In the genomic region with DNA sequence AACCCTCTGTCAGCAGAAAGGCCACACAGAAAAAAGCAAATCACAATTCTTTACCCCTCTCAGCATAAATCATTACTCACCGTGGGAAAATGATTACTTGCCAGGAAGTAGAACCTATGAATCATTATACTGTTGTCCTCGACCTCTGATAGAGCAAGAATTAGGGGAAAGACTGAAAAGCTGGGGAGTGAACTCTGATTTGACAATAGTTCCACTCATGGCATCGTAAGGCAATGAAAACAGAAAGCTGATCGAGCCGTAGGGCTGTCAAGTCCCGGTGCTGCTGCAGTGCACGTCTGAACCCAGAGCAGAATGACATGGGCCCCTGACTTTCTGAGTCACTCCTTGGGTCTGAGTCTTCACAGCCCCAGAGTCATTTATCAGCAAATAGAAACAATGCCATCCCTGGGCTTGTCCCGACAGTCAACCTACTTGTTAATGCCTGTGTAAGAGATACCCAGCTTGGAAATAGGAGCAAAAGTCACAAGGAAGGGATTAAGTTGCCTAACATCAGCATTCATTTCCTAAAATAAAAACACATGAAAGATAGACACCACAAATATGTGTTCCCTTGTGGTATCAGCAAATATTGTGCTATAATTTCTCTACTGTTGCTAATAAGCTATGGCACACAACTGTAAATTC, we compare ENCODE assay signal across 1 cellular context.
TF ChIP-seq lines count a peak whose summit lies in the region.

No MANE protein-coding gene starts in this region.

TF ChIP-seq in HEK293, 187 proteins besides CTCF, POLR2A, EP300 and RAD21 (continued from another document and continues in another):
- TF ChIP-seq, protein P1, sequence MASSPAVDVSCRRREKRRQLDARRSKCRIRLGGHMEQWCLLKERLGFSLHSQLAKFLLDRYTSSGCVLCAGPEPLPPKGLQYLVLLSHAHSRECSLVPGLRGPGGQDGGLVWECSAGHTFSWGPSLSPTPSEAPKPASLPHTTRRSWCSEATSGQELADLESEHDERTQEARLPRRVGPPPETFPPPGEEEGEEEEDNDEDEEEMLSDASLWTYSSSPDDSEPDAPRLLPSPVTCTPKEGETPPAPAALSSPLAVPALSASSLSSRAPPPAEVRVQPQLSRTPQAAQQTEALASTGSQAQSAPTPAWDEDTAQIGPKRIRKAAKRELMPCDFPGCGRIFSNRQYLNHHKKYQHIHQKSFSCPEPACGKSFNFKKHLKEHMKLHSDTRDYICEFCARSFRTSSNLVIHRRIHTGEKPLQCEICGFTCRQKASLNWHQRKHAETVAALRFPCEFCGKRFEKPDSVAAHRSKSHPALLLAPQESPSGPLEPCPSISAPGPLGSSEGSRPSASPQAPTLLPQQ (tag by site-specific recombination; IDR thresholded peaks at IDR 0.05) = peak; percentile 57; the same call in 1 of the 2 replicates
- TF ChIP-seq ZNF157 (tag by site-specific recombination; IDR thresholded peaks at IDR 0.05) (no peak), ZNF391 (tag by site-specific recombination; IDR thresholded peaks at IDR 0.05; ENCODE audit: borderline replicate concordance, low read depth) (no peak), OSR2 (tag by site-specific recombination; IDR thresholded peaks at IDR 0.05) (no peak; the same call in 1 of the 2 replicates), TRIM28 (IDR thresholded peaks at IDR 0.05; ENCODE audit: borderline replicate concordance, low read length) (peak; percentile 35; the same call in 1 of the 2 replicates), ZNF544 (tag by site-specific recombination; IDR thresholded peaks at IDR 0.05) (no peak), ZNF433 (tag by site-specific recombination; IDR thresholded peaks at IDR 0.05; ENCODE audit: low read depth) (no peak), OVOL3 (tag by site-specific recombination; IDR thresholded peaks at IDR 0.05) (no peak), ZNF366 (tag by site-specific recombination; conservative IDR thresholded peaks at IDR 0.05) (peak; percentile 52; the same call in 1 of the 2 replicates), ZNF561 (tag by site-specific recombination; IDR thresholded peaks at IDR 0.05; ENCODE audit: borderline replicate concordance) (0 out of 2 replicates have a peak, but pooled peaks have one; percentile 23), GLIS2 (tag by site-specific recombination; IDR thresholded peaks at IDR 0.05) (no peak), ZNF791 (tag by site-specific recombination; IDR thresholded peaks at IDR 0.05) (no peak), ZNF202 (tag by site-specific recombination; IDR thresholded peaks at IDR 0.05; ENCODE audit: borderline replicate concordance) (no peak), ZFHX2 (tag by site-specific recombination; conservative IDR thresholded peaks at IDR 0.05) (no peak), ZNF660 (tag by site-specific recombination; IDR thresholded peaks at IDR 0.05) (peak; percentile 60; the same call in 1 of the 2 replicates), MYNN (tag by site-specific recombination; IDR thresholded peaks at IDR 0.05; ENCODE audit: borderline replicate concordance) (no peak)
- TF ChIP-seq, protein P2, sequence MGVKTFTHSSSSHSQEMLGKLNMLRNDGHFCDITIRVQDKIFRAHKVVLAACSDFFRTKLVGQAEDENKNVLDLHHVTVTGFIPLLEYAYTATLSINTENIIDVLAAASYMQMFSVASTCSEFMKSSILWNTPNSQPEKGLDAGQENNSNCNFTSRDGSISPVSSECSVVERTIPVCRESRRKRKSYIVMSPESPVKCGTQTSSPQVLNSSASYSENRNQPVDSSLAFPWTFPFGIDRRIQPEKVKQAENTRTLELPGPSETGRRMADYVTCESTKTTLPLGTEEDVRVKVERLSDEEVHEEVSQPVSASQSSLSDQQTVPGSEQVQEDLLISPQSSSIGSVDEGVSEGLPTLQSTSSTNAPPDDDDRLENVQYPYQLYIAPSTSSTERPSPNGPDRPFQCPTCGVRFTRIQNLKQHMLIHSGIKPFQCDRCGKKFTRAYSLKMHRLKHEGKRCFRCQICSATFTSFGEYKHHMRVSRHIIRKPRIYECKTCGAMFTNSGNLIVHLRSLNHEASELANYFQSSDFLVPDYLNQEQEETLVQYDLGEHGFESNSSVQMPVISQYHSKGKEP (tag by site-specific recombination; IDR thresholded peaks at IDR 0.05) = no peak
- TF ChIP-seq, protein P3, sequence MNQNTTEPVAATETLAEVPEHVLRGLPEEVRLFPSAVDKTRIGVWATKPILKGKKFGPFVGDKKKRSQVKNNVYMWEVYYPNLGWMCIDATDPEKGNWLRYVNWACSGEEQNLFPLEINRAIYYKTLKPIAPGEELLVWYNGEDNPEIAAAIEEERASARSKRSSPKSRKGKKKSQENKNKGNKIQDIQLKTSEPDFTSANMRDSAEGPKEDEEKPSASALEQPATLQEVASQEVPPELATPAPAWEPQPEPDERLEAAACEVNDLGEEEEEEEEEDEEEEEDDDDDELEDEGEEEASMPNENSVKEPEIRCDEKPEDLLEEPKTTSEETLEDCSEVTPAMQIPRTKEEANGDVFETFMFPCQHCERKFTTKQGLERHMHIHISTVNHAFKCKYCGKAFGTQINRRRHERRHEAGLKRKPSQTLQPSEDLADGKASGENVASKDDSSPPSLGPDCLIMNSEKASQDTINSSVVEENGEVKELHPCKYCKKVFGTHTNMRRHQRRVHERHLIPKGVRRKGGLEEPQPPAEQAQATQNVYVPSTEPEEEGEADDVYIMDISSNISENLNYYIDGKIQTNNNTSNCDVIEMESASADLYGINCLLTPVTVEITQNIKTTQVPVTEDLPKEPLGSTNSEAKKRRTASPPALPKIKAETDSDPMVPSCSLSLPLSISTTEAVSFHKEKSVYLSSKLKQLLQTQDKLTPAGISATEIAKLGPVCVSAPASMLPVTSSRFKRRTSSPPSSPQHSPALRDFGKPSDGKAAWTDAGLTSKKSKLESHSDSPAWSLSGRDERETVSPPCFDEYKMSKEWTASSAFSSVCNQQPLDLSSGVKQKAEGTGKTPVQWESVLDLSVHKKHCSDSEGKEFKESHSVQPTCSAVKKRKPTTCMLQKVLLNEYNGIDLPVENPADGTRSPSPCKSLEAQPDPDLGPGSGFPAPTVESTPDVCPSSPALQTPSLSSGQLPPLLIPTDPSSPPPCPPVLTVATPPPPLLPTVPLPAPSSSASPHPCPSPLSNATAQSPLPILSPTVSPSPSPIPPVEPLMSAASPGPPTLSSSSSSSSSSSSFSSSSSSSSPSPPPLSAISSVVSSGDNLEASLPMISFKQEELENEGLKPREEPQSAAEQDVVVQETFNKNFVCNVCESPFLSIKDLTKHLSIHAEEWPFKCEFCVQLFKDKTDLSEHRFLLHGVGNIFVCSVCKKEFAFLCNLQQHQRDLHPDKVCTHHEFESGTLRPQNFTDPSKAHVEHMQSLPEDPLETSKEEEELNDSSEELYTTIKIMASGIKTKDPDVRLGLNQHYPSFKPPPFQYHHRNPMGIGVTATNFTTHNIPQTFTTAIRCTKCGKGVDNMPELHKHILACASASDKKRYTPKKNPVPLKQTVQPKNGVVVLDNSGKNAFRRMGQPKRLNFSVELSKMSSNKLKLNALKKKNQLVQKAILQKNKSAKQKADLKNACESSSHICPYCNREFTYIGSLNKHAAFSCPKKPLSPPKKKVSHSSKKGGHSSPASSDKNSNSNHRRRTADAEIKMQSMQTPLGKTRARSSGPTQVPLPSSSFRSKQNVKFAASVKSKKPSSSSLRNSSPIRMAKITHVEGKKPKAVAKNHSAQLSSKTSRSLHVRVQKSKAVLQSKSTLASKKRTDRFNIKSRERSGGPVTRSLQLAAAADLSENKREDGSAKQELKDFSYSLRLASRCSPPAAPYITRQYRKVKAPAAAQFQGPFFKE (tag by site-specific recombination; IDR thresholded peaks at IDR 0.05; ENCODE audit: borderline replicate concordance) = no peak
- TF ChIP-seq, protein P4, sequence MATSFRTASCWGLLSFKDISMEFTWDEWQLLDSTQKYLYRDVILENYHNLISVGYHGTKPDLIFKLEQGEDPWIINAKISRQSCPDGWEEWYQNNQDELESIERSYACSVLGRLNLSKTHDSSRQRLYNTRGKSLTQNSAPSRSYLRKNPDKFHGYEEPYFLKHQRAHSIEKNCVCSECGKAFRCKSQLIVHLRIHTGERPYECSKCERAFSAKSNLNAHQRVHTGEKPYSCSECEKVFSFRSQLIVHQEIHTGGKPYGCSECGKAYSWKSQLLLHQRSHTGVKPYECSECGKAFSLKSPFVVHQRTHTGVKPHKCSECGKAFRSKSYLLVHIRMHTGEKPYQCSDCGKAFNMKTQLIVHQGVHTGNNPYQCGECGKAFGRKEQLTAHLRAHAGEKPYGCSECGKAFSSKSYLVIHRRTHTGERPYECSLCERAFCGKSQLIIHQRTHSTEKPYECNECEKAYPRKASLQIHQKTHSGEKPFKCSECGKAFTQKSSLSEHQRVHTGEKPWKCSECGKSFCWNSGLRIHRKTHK (tag by site-specific recombination; IDR thresholded peaks at IDR 0.05) = no peak
- TF ChIP-seq, protein P5, sequence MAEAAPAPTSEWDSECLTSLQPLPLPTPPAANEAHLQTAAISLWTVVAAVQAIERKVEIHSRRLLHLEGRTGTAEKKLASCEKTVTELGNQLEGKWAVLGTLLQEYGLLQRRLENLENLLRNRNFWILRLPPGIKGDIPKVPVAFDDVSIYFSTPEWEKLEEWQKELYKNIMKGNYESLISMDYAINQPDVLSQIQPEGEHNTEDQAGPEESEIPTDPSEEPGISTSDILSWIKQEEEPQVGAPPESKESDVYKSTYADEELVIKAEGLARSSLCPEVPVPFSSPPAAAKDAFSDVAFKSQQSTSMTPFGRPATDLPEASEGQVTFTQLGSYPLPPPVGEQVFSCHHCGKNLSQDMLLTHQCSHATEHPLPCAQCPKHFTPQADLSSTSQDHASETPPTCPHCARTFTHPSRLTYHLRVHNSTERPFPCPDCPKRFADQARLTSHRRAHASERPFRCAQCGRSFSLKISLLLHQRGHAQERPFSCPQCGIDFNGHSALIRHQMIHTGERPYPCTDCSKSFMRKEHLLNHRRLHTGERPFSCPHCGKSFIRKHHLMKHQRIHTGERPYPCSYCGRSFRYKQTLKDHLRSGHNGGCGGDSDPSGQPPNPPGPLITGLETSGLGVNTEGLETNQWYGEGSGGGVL (tag by site-specific recombination; IDR thresholded peaks at IDR 0.05) = no peak
- TF ChIP-seq, protein P6, sequence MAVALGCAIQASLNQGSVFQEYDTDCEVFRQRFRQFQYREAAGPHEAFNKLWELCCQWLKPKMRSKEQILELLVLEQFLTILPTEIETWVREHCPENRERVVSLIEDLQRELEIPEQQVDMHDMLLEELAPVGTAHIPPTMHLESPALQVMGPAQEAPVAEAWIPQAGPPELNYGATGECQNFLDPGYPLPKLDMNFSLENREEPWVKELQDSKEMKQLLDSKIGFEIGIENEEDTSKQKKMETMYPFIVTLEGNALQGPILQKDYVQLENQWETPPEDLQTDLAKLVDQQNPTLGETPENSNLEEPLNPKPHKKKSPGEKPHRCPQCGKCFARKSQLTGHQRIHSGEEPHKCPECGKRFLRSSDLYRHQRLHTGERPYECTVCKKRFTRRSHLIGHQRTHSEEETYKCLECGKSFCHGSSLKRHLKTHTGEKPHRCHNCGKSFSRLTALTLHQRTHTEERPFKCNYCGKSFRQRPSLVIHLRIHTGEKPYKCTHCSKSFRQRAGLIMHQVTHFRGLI (tag by site-specific recombination; IDR thresholded peaks at IDR 0.05) = no peak
- TF ChIP-seq, protein P7, sequence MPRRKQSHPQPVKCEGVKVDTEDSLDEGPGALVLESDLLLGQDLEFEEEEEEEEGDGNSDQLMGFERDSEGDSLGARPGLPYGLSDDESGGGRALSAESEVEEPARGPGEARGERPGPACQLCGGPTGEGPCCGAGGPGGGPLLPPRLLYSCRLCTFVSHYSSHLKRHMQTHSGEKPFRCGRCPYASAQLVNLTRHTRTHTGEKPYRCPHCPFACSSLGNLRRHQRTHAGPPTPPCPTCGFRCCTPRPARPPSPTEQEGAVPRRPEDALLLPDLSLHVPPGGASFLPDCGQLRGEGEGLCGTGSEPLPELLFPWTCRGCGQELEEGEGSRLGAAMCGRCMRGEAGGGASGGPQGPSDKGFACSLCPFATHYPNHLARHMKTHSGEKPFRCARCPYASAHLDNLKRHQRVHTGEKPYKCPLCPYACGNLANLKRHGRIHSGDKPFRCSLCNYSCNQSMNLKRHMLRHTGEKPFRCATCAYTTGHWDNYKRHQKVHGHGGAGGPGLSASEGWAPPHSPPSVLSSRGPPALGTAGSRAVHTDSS (tag by site-specific recombination; IDR thresholded peaks at IDR 0.05) = no peak
- TF ChIP-seq, protein P8, sequence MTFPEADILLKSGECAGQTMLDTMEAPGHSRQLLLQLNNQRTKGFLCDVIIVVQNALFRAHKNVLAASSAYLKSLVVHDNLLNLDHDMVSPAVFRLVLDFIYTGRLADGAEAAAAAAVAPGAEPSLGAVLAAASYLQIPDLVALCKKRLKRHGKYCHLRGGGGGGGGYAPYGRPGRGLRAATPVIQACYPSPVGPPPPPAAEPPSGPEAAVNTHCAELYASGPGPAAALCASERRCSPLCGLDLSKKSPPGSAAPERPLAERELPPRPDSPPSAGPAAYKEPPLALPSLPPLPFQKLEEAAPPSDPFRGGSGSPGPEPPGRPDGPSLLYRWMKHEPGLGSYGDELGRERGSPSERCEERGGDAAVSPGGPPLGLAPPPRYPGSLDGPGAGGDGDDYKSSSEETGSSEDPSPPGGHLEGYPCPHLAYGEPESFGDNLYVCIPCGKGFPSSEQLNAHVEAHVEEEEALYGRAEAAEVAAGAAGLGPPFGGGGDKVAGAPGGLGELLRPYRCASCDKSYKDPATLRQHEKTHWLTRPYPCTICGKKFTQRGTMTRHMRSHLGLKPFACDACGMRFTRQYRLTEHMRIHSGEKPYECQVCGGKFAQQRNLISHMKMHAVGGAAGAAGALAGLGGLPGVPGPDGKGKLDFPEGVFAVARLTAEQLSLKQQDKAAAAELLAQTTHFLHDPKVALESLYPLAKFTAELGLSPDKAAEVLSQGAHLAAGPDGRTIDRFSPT (tag by site-specific recombination; IDR thresholded peaks at IDR 0.05) = no peak
- TF ChIP-seq, protein P9, sequence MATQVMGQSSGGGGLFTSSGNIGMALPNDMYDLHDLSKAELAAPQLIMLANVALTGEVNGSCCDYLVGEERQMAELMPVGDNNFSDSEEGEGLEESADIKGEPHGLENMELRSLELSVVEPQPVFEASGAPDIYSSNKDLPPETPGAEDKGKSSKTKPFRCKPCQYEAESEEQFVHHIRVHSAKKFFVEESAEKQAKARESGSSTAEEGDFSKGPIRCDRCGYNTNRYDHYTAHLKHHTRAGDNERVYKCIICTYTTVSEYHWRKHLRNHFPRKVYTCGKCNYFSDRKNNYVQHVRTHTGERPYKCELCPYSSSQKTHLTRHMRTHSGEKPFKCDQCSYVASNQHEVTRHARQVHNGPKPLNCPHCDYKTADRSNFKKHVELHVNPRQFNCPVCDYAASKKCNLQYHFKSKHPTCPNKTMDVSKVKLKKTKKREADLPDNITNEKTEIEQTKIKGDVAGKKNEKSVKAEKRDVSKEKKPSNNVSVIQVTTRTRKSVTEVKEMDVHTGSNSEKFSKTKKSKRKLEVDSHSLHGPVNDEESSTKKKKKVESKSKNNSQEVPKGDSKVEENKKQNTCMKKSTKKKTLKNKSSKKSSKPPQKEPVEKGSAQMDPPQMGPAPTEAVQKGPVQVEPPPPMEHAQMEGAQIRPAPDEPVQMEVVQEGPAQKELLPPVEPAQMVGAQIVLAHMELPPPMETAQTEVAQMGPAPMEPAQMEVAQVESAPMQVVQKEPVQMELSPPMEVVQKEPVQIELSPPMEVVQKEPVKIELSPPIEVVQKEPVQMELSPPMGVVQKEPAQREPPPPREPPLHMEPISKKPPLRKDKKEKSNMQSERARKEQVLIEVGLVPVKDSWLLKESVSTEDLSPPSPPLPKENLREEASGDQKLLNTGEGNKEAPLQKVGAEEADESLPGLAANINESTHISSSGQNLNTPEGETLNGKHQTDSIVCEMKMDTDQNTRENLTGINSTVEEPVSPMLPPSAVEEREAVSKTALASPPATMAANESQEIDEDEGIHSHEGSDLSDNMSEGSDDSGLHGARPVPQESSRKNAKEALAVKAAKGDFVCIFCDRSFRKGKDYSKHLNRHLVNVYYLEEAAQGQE (tag by site-specific recombination; IDR thresholded peaks at IDR 0.05) = no peak
- TF ChIP-seq, protein P10, sequence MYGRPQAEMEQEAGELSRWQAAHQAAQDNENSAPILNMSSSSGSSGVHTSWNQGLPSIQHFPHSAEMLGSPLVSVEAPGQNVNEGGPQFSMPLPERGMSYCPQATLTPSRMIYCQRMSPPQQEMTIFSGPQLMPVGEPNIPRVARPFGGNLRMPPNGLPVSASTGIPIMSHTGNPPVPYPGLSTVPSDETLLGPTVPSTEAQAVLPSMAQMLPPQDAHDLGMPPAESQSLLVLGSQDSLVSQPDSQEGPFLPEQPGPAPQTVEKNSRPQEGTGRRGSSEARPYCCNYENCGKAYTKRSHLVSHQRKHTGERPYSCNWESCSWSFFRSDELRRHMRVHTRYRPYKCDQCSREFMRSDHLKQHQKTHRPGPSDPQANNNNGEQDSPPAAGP (tag by site-specific recombination; IDR thresholded peaks at IDR 0.05) = no peak
